In the genomic region with DNA sequence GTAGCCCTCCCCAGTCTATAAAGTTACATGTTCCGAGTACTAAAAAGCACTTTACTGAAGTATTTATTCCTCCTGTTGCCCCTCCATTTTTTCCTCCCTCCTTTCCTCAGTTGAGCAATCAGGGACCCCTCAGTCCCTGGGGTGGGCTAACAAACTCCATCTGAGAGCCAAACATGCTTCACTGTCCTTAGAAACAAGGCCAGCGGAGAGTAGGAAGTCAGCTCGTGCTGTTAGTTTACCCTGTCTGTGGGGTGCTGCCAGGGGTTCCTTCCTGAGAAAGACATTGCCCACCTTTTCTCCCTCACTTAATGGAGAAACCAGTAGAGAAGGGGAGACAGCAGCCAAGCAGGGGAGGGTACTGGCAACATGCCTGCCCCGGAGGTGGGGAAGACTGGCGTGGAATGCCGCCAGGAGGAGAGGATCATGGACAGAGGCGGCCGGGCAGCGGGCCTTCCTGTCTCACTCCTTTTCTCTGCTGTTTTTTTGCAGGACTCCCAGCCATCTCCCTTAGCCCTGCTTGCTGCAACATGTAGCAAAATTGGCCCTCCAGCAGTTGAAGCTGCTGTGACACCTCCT, we compare ENCODE assay signal across 22 cellular contexts. TPM values are rescaled to one million over a fixed set of nuclear protein-coding genes. Genes with fewer than 3 reads are reported as not detected.
DNase-seq lines count a peak whose midpoint lies in the region; ATAC-seq, FAIRE-seq and TF ChIP-seq lines count a peak whose summit lies in the region.
"Had no signal": no experiment of that assay in that cellular context is flagged by ENCODE, and none has a peak within 500 bp of the region (broad histone marks: within the 10 kb centered on the region; RNA-seq: fewer than 3 reads in every experiment).

No MANE protein-coding gene starts in this region.

- TF ChIP-seq POLR2A in gastrocnemius medialis (IDR thresholded peaks at IDR 0.05) (no peak), GM12891 (IDR thresholded peaks at IDR 0.05; ENCODE audit: low read depth, low read length) (no peak)

- H3K36me3 ChIP-seq in Panc1 (ENCODE audit: control insufficient read depth, insufficient read depth, low read length) = no peaks in the 10 kb centered on the region
- peaks cover 5% of the 10 kb centered on the region for H3K36me3 ChIP-seq in right atrium auricular region
- peaks cover 0 to 12% of the 10 kb centered on the region in 2 donors for H3K36me3 ChIP-seq in gastrocnemius medialis

- intact Hi-C loops in Panc1 (cut with micrococcal nuclease; ENCODE audit: unreplicated experiment) (no loop called here), gastrocnemius medialis (cut with DNase I; ENCODE audit: low total_unique reads) (no loop called here)

- H3K9me3 ChIP-seq in Panc1 (ENCODE audit: control insufficient read depth, insufficient read depth, low read depth, low read length) (no peaks in the 10 kb centered on the region), right atrium auricular region (no peaks in the 10 kb centered on the region), gastrocnemius medialis (no peaks in the 10 kb centered on the region)
- H3K9me3 ChIP-seq: tibial artery had no signal

- ATAC-seq in Panc1 = 0 out of 2 replicates have a peak, but pooled peaks have one; percentile 13
- ATAC-seq in gastrocnemius medialis = no peak
- ATAC-seq in GM18858 (IDR thresholded peaks at IDR 0.05; ENCODE audit: unreplicated experiment) = no peak
- no peak for ATAC-seq in GM21423 (IDR thresholded peaks at IDR 0.05; ENCODE audit: unreplicated experiment)
- ATAC-seq: activated CD4-positive, alpha-beta T cell treated with anti-CD3 and anti-CD28 coated beads for 36 hours had no signal

- H3K27ac ChIP-seq in Panc1 (ENCODE audit: low read length) = no peak overlapping the region
- H3K27ac ChIP-seq in caudate nucleus (ENCODE audit: low read depth, low read length) = peak overlapping the region; percentile 20
- H3K27ac ChIP-seq in right atrium auricular region = peak overlapping the region; percentile 68 to 83
- H3K27ac ChIP-seq in gastrocnemius medialis = peak overlapping the region; percentile 41 to 71 (median 62)
- H3K27ac ChIP-seq: tibial artery had no signal

- no peak for FAIRE-seq in GM12891 (lab: Jason Lieb, UNC)
- FAIRE-seq: TTC549 had no signal

- POLR2A ChIA-PET in Panc1 (lab: Charles Lee) = no interaction called here

- BruUV-seq in Panc1 (replicated peaks; lab: Mats Ljungman, UMichigan) = no TSS peak

- in situ Hi-C loops in Panc1 (cut with HindIII; ENCODE audit: low pct_unique_long_range_greater_than_20kb, low sequenced_read_pairs) (no loop called here), gastrocnemius medialis (cut with MboI; ENCODE audit: low sequenced_read_pairs in 4 of 4) (no loop called here)

- no peaks in the 10 kb centered on the region for H3K27me3 ChIP-seq in Panc1 (ENCODE audit: control insufficient read depth, insufficient read depth, low read length)
- no peaks in the 10 kb centered on the region for H3K27me3 ChIP-seq in right atrium auricular region
- no peaks in the 10 kb centered on the region for H3K27me3 ChIP-seq in gastrocnemius medialis
- H3K27me3 ChIP-seq: tibial artery had no signal

- no peak overlapping the region for H3K4me3 ChIP-seq in Panc1 (ENCODE audit: low read depth in 2 of 2, low read length in 2 of 2)
- no peak overlapping the region for H3K4me3 ChIP-seq in right atrium auricular region
- H3K4me3 ChIP-seq in gastrocnemius medialis = no peak overlapping the region
- H3K4me3 ChIP-seq: tibial artery had no signal

- CTCF ChIA-PET in Panc1 (lab: Charles Lee) = no interaction called here

- TF ChIP-seq CTCF in Panc1 (IDR thresholded peaks at IDR 0.05) (no peak), right atrium auricular region (IDR thresholded peaks at IDR 0.05) (no peak), gastrocnemius medialis (IDR thresholded peaks at IDR 0.05 in 4 of 5, conservative IDR thresholded peaks at IDR 0.05 in 1 of 5) (no peak)

- DNase-seq in Panc1 (ENCODE audit: low read depth, low spot score) (no peak), caudate nucleus (lab: John Stamatoyannopoulos, UW) (peak in 5 of 61 donors; percentile 6 to 19 (median 16)), right atrium auricular region (ENCODE audit: low spot score) (no peak), gastrocnemius medialis (no peak), COLO829 (ENCODE audit: low spot score) (no peak), GM12891 (ENCODE audit: insufficient read length, low spot score) (no peak)
- DNase-seq: activated CD4-positive, alpha-beta T cell treated with anti-CD3 and anti-CD28 coated beads for 36 hours; activated effector memory CD4-positive, alpha-beta T cell treated with anti-CD3 and anti-CD28 coated beads, Interleukin-2, amount 50 U/mL, for 16 hours; CD4-positive, CD25-positive, alpha-beta regulatory T cell; hippocampal formation; islet precursor cell; KG1; midbrain; NCI-H1092; NCI-H510A treated with DMSO at 0.1 percent for 48 hours; stimulated activated CD4-positive, alpha-beta T cell treated with anti-CD3 and anti-CD28 coated beads, Interleukin-15, amount 100 ng/mL, for 24 hours; tibial artery had no signal

- H3K4me1 ChIP-seq in Panc1 (ENCODE audit: control insufficient read depth, insufficient read depth, low read length) (no peaks in the 10 kb centered on the region; the same call in 1 of the 2 replicates), right atrium auricular region (peaks cover 0 to 29% of the 10 kb centered on the region in 2 donors), gastrocnemius medialis (peaks cover 12 to 15% of the 10 kb centered on the region in 2 donors)

TF ChIP-seq in GM12891, 5 proteins besides CTCF, POLR2A, EP300 and RAD21:
- TF ChIP-seq TAF1 (IDR thresholded peaks at IDR 0.05; ENCODE audit: low read depth, low read length) (no peak), POLR2AphosphoS5 (IDR thresholded peaks at IDR 0.05; ENCODE audit: low read depth, low read length) (no peak), PAX5 (IDR thresholded peaks at IDR 0.05; ENCODE audit: insufficient read depth, low read length, severe bottlenecking) (no peak), SPI1 (IDR thresholded peaks at IDR 0.05; ENCODE audit: low read depth, low read length) (no peak), POU2F2 (IDR thresholded peaks at IDR 0.05; ENCODE audit: low read depth, low read length) (no peak)

RNA-seq across cellular contexts. Expression of a gene that starts 19.7 kb away (rescaled TPM):
- total RNA-seq in Panc1 (2021; ENCODE audit: unreplicated experiment) = 25.6 TPM
- 32.1 TPM for polyA plus RNA-seq in Panc1 (2012; ENCODE audit: insufficient read length)
- 10 to 100 TPM; 11.7 to 12.8 TPM for total RNA-seq in right atrium auricular region
- 10 to 100 TPM in 1 of 4 donors, 1 to 10 TPM in 3; 5.5 to 28.6 (median 7.0) TPM for total RNA-seq in gastrocnemius medialis
- 9.9 TPM for polyA plus RNA-seq in GM12891 (2012; ENCODE audit: low read depth, missing spikeins)

RNA-seq across cellular contexts. Expression of a gene that starts 25.6 kb away (rescaled TPM):
- total RNA-seq in Panc1 (2021; ENCODE audit: unreplicated experiment) (20.1 TPM), right atrium auricular region (10 to 100 TPM; 28.4 to 35.4 TPM), gastrocnemius medialis (10 to 100 TPM; 27.9 to 64.0 (median 41.5) TPM)
- polyA plus RNA-seq in Panc1 (2012; ENCODE audit: insufficient read length) = 19.3 TPM
- 14.5 TPM for polyA plus RNA-seq in GM12891 (2012; ENCODE audit: low read depth, missing spikeins)

RNA-seq across cellular contexts. Expression of a gene that starts 41.9 kb away (rescaled TPM):
- total RNA-seq in Panc1 (2021; ENCODE audit: unreplicated experiment) = 0.18 TPM
- polyA plus RNA-seq in Panc1 (2012; ENCODE audit: insufficient read length) = not detected
- 1 to 10 TPM; 1.2 to 6.5 TPM for total RNA-seq in right atrium auricular region
- total RNA-seq in gastrocnemius medialis = under 1 TPM in 1 of 4 donors, not detected in 3; 0.87 TPM
- polyA plus RNA-seq in GM12891 (2012; ENCODE audit: low read depth, missing spikeins) = 0.08 TPM
- total RNA-seq: activated CD4-positive, alpha-beta T cell treated with anti-CD3 and anti-CD28 coated beads for 36 hours; CD4-positive, CD25-positive, alpha-beta regulatory T cell; H4 had no signal
- polyA plus RNA-seq: neural cell had no signal

RNA-seq across cellular contexts. Expression of a gene that starts 55.2 kb away (rescaled TPM):
- total RNA-seq in Panc1 (2021; ENCODE audit: unreplicated experiment) (193 TPM), right atrium auricular region (10 to 100 TPM; 37.9 to 45.4 TPM), gastrocnemius medialis (10 to 100 TPM; 14.2 to 35.9 (median 27.8) TPM)
- polyA plus RNA-seq in Panc1 (2012; ENCODE audit: insufficient read length) = 137 TPM
- 165 TPM for polyA plus RNA-seq in GM12891 (2012; ENCODE audit: low read depth, missing spikeins)
